Comparison of ENCODE assay signal across 10 cellular contexts in the genomic region with DNA sequence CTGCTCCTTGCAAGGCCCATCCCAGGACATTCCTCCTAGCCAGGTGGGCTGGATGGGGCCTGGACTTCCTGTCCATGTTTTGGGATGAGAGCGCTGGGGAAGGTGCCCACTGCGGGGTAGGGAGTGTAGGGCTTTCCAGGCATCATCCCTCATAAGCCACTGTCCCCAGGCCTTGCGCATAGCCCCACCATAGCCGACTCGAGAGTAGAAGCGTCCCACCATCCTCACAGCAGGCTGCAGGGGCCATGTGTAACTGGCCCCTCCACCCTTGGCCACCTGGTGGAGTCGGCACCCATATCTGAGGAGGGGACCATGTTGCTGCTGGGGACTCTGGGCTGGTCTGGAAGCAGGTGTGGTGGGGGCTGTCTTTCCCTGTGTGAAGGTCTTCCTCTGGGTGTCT. TPM values are rescaled to one million over a fixed set of nuclear protein-coding genes. Genes with fewer than 3 reads are reported as not detected.
A peak's percentile ranks its signal among the peaks of the same experiment; 100 is the strongest.
DNase-seq lines count a peak whose midpoint lies in the region; ATAC-seq and TF ChIP-seq lines count a peak whose summit lies in the region.
"Had no signal": no experiment of that assay in that cellular context is flagged by ENCODE, and none has a peak within 500 bp of the region (broad histone marks: within the 10 kb centered on the region; RNA-seq: fewer than 3 reads in every experiment).

No MANE protein-coding gene starts in this region.

- no peak for TF ChIP-seq POLR2A in upper lobe of left lung (IDR thresholded peaks at IDR 0.05)

- peak overlapping the region; percentile 96 for H3K27ac Mint-ChIP-seq in activated naive CD8-positive, alpha-beta T cell treated with anti-CD3 and anti-CD28 coated beads for 36 hours
- H3K27ac Mint-ChIP-seq in memory B cell = peak overlapping the region; percentile 99

- H3K36me3 ChIP-seq in right atrium auricular region (no peaks in the 10 kb centered on the region), upper lobe of left lung (no peaks in the 10 kb centered on the region)
- H3K36me3 ChIP-seq: WERI-Rb-1 had no signal

- no peak for ATAC-seq in Right ventricle myocardium inferior
- no peak for ATAC-seq in memory B cell (ENCODE audit: low read depth)
- ATAC-seq in upper lobe of left lung (ENCODE audit: low FRiP score in 2 of 2) = no peak
- no peak for ATAC-seq in GM19395 (IDR thresholded peaks at IDR 0.05; ENCODE audit: unreplicated experiment)

- H3K4me1 Mint-ChIP-seq in activated naive CD8-positive, alpha-beta T cell treated with anti-CD3 and anti-CD28 coated beads for 36 hours = peaks cover 92% of the 10 kb centered on the region
- H3K4me1 Mint-ChIP-seq in memory B cell = peaks cover 76% of the 10 kb centered on the region

- no peaks in the 10 kb centered on the region for H3K9me3 Mint-ChIP-seq in activated naive CD8-positive, alpha-beta T cell treated with anti-CD3 and anti-CD28 coated beads for 36 hours
- H3K9me3 Mint-ChIP-seq in memory B cell = no peaks in the 10 kb centered on the region

- H3K27me3 ChIP-seq in right atrium auricular region = no peaks in the 10 kb centered on the region
- no peaks in the 10 kb centered on the region for H3K27me3 ChIP-seq in upper lobe of left lung

- no peak for TF ChIP-seq CTCF in right atrium auricular region (IDR thresholded peaks at IDR 0.05)
- TF ChIP-seq CTCF in upper lobe of left lung (IDR thresholded peaks at IDR 0.05) = no peak

- DNase-seq in right atrium auricular region (ENCODE audit: low spot score) (no peak), Right ventricle myocardium inferior (ENCODE audit: missing footprints) (no peak), memory B cell (ENCODE audit: low spot score in 2 of 2) (no peak), upper lobe of left lung (no peak), AML-193 (lab: John Stamatoyannopoulos, UW) (no peak), MV-4-11 (lab: John Stamatoyannopoulos, UW) (no peak)
- DNase-seq in activated naive CD8-positive, alpha-beta T cell treated with anti-CD3 and anti-CD28 coated beads for 36 hours = no peak
- DNase-seq: amniotic stem cell, WERI-Rb-1 had no signal

- WGBS in upper lobe of left lung, 2 donors = 70 to 91% methylated on average over 2 to 6 of the region's 7 CpGs

- H3K27ac ChIP-seq in right atrium auricular region (peak overlapping the region; percentile 8 to 86), upper lobe of left lung (peak overlapping the region in 3 of 4 donors; percentile 83 to 89 (median 87))
- H3K27ac ChIP-seq: WERI-Rb-1 had no signal

- H3K27me3 Mint-ChIP-seq in activated naive CD8-positive, alpha-beta T cell treated with anti-CD3 and anti-CD28 coated beads for 36 hours = no peaks in the 10 kb centered on the region
- no peaks in the 10 kb centered on the region for H3K27me3 Mint-ChIP-seq in memory B cell

- H3K36me3 Mint-ChIP-seq in activated naive CD8-positive, alpha-beta T cell treated with anti-CD3 and anti-CD28 coated beads for 36 hours = peaks cover 47% of the 10 kb centered on the region
- peaks cover 5% of the 10 kb centered on the region for H3K36me3 Mint-ChIP-seq in memory B cell

- H3K4me3 ChIP-seq in right atrium auricular region (no peak overlapping the region), upper lobe of left lung (no peak overlapping the region)

- H3K4me1 ChIP-seq in right atrium auricular region (peaks cover 0 to 95% of the 10 kb centered on the region in 2 donors), upper lobe of left lung (peaks cover 81 to 99% (median 89%) of the 10 kb centered on the region in 4 donors)

- no peak for TF ChIP-seq EP300 in upper lobe of left lung (IDR thresholded peaks at IDR 0.05)

- H3K9me3 ChIP-seq in right atrium auricular region (no peaks in the 10 kb centered on the region), upper lobe of left lung (no peaks in the 10 kb centered on the region)

- peak overlapping the region; percentile 69 for H3K4me3 Mint-ChIP-seq in activated naive CD8-positive, alpha-beta T cell treated with anti-CD3 and anti-CD28 coated beads for 36 hours
- H3K4me3 Mint-ChIP-seq in memory B cell = peak overlapping the region; percentile 80

- intact Hi-C loops in Right ventricle myocardium inferior (cut with DNase I) = no loop called here

RNA-seq across cellular contexts. Expression of gene SH2B3, which starts 30.5 kb away (rescaled TPM):
- total RNA-seq in right atrium auricular region = 10 to 100 TPM; 42.6 to 47.4 TPM
- total RNA-seq in Right ventricle myocardium inferior = 43.7 TPM
- total RNA-seq in activated naive CD8-positive, alpha-beta T cell treated with anti-CD3 and anti-CD28 coated beads for 36 hours = 10 to 100 TPM; 58.5 to 59.4 TPM
- total RNA-seq in upper lobe of left lung = 100 to 1,000 TPM in 1 of 6 donors, 10 to 100 TPM in 5; 24.8 to 128 (median 52.5) TPM
